Comparison of ENCODE assay signal across 10 cellular contexts in genomic region chr1:161065681-161066080, GRCh38. TPM values are rescaled to one million over a fixed set of nuclear protein-coding genes. Genes with fewer than 3 reads are reported as not detected.
A peak's percentile ranks its signal among the peaks of the same experiment; 100 is the strongest.
DNase-seq lines count a peak whose midpoint lies in the region; ATAC-seq and TF ChIP-seq lines count a peak whose summit lies in the region.
"Not testable (repeated sequence)": the region's sequence is repeated elsewhere in the genome, so short reads cannot be mapped to it uniquely, and the experiment has no call there.
"Had no signal": no experiment of that assay in that cellular context is flagged by ENCODE, and none has a peak within 500 bp of the region (broad histone marks: within the 10 kb centered on the region; RNA-seq: fewer than 3 reads in every experiment).

No MANE protein-coding gene starts in this region.

- not testable (repeated sequence) for H3K27me3 Mint-ChIP-seq in CD8-positive, alpha-beta T cell (ENCODE audit: low read depth); T-helper 2 cell treated with Interferon-gamma antibody and Interleukin-4, amounts not matched to agents 5 μg/mL and 100 μg/mL, for 36 hours (ENCODE audit: low read depth); activated T-cell treated with anti-CD3 and anti-CD28 coated beads, Interleukin-2, amount 50 U/mL, for 24 hours; activated naive CD8-positive, alpha-beta T cell treated with anti-CD3 and anti-CD28 coated beads for 36 hours; naive thymus-derived CD4-positive, alpha-beta T cell

- not testable (repeated sequence) for H3K4me3 ChIP-seq in CD8-positive, alpha-beta T cell (ENCODE audit: low read depth, low read length); naive thymus-derived CD4-positive, alpha-beta T cell (ENCODE audit: low read length)

- CTCF ChIA-PET in CD8-positive, alpha-beta T cell (lab: Charles Lee) = interaction anchor here (0.9 to 11.8 kb wide), 4 partner anchors 23 to 75 kb away, joined by 3 to 198 read pairs (median 62); partner anchors contain the start of genes KLHDC9, TSTD1 and USF1
- CTCF ChIA-PET in naive thymus-derived CD4-positive, alpha-beta T cell (lab: Charles Lee) = interaction anchor here (0.7 to 1.8 kb wide), 5 partner anchors 8 to 297 kb away, joined by 3 to 8 read pairs (median 4); partner anchors contain the start of gene KLHDC9

- not testable (repeated sequence) for H3K27me3 ChIP-seq in CD8-positive, alpha-beta T cell (ENCODE audit: insufficient read depth, low read length); naive thymus-derived CD4-positive, alpha-beta T cell (ENCODE audit: control insufficient read depth in 2 of 2, insufficient read depth in 2 of 2, low read length in 2 of 2)

- not testable (repeated sequence) for H3K9me3 ChIP-seq in CD8-positive, alpha-beta T cell (ENCODE audit: low read length); naive thymus-derived CD4-positive, alpha-beta T cell (ENCODE audit: control insufficient read depth in 2 of 3, low read length in 3 of 3)

- not testable (repeated sequence) for H3K9me3 Mint-ChIP-seq in CD8-positive, alpha-beta T cell; T-helper 2 cell treated with Interferon-gamma antibody and Interleukin-4, amounts not matched to agents 5 μg/mL and 100 μg/mL, for 36 hours; activated T-cell treated with anti-CD3 and anti-CD28 coated beads, Interleukin-2, amount 50 U/mL, for 24 hours; activated naive CD8-positive, alpha-beta T cell treated with anti-CD3 and anti-CD28 coated beads for 36 hours; naive thymus-derived CD4-positive, alpha-beta T cell

- H3K4me3 Mint-ChIP-seq in CD8-positive, alpha-beta T cell = peak overlapping the region; percentile 98
- peak overlapping the region; percentile 100 for H3K4me3 Mint-ChIP-seq in T-helper 2 cell treated with Interferon-gamma antibody and Interleukin-4, amounts not matched to agents 5 μg/mL and 100 μg/mL, for 36 hours
- H3K4me3 Mint-ChIP-seq in activated T-cell treated with anti-CD3 and anti-CD28 coated beads, Interleukin-2, amount 50 U/mL, for 24 hours = peak overlapping the region; percentile 20
- peak overlapping the region; percentile 25 for H3K4me3 Mint-ChIP-seq in activated naive CD8-positive, alpha-beta T cell treated with anti-CD3 and anti-CD28 coated beads for 36 hours
- peak overlapping the region; percentile 59 to 100 (median 92) for H3K4me3 Mint-ChIP-seq in naive thymus-derived CD4-positive, alpha-beta T cell

- not testable (repeated sequence) for DNase-seq in CD8-positive, alpha-beta T cell; T-helper 2 cell treated with Interferon-gamma antibody and Interleukin-4, amounts not matched to agents 5 μg/mL and 100 μg/mL, for 36 hours (ENCODE audit: low spot score); activated T-cell treated with anti-CD3 and anti-CD28 coated beads, Interleukin-2, amount 50 U/mL, for 24 hours; activated naive CD8-positive, alpha-beta T cell treated with anti-CD3 and anti-CD28 coated beads for 36 hours; naive thymus-derived CD4-positive, alpha-beta T cell

- not testable (repeated sequence) for H3K27ac ChIP-seq in CD8-positive, alpha-beta T cell (ENCODE audit: low read depth, low read length)
- H3K27ac ChIP-seq in naive thymus-derived CD4-positive, alpha-beta T cell (ENCODE audit: low read depth, low read length) = peak overlapping the region; percentile 57

- peaks cover 66% of the 10 kb centered on the region for H3K4me1 ChIP-seq in CD8-positive, alpha-beta T cell (ENCODE audit: insufficient read depth, low read length)
- peaks cover 58 to 62% of the 10 kb centered on the region in 2 donors for H3K4me1 ChIP-seq in naive thymus-derived CD4-positive, alpha-beta T cell (ENCODE audit: control insufficient read depth in 2 of 2, insufficient read depth in 2 of 2, low read length in 2 of 2)

- H3K27ac Mint-ChIP-seq in CD8-positive, alpha-beta T cell = peak overlapping the region; percentile 94
- not testable (repeated sequence) for H3K27ac Mint-ChIP-seq in T-helper 2 cell treated with Interferon-gamma antibody and Interleukin-4, amounts not matched to agents 5 μg/mL and 100 μg/mL, for 36 hours; activated naive CD8-positive, alpha-beta T cell treated with anti-CD3 and anti-CD28 coated beads for 36 hours
- H3K27ac Mint-ChIP-seq in activated T-cell treated with anti-CD3 and anti-CD28 coated beads, Interleukin-2, amount 50 U/mL, for 24 hours = peak overlapping the region; percentile 98
- H3K27ac Mint-ChIP-seq in naive thymus-derived CD4-positive, alpha-beta T cell = peak overlapping the region in 8 of 9 donors; percentile 16 to 95 (median 90)

- peaks cover 73% of the 10 kb centered on the region for H3K4me1 Mint-ChIP-seq in CD8-positive, alpha-beta T cell (ENCODE audit: low read depth)
- peaks cover 51% of the 10 kb centered on the region for H3K4me1 Mint-ChIP-seq in T-helper 2 cell treated with Interferon-gamma antibody and Interleukin-4, amounts not matched to agents 5 μg/mL and 100 μg/mL, for 36 hours (ENCODE audit: low read depth)
- H3K4me1 Mint-ChIP-seq in activated T-cell treated with anti-CD3 and anti-CD28 coated beads, Interleukin-2, amount 50 U/mL, for 24 hours (ENCODE audit: low read depth) = peaks cover 74% of the 10 kb centered on the region
- peaks cover 68% of the 10 kb centered on the region for H3K4me1 Mint-ChIP-seq in activated naive CD8-positive, alpha-beta T cell treated with anti-CD3 and anti-CD28 coated beads for 36 hours
- H3K4me1 Mint-ChIP-seq in naive thymus-derived CD4-positive, alpha-beta T cell = peaks cover 45 to 83% (median 66%) of the 10 kb centered on the region in 7 donors

- H3K36me3 Mint-ChIP-seq in CD8-positive, alpha-beta T cell = peaks cover 65% of the 10 kb centered on the region
- peaks cover 57% of the 10 kb centered on the region for H3K36me3 Mint-ChIP-seq in T-helper 2 cell treated with Interferon-gamma antibody and Interleukin-4, amounts not matched to agents 5 μg/mL and 100 μg/mL, for 36 hours (ENCODE audit: low read depth)
- peaks cover 76% of the 10 kb centered on the region for H3K36me3 Mint-ChIP-seq in activated T-cell treated with anti-CD3 and anti-CD28 coated beads, Interleukin-2, amount 50 U/mL, for 24 hours (ENCODE audit: low read depth)
- peaks cover 65% of the 10 kb centered on the region for H3K36me3 Mint-ChIP-seq in activated naive CD8-positive, alpha-beta T cell treated with anti-CD3 and anti-CD28 coated beads for 36 hours
- peaks cover 6 to 48% (median 19%) of the 10 kb centered on the region in 5 donors for H3K36me3 Mint-ChIP-seq in naive thymus-derived CD4-positive, alpha-beta T cell

- not testable (repeated sequence) for TF ChIP-seq CTCF in CD8-positive, alpha-beta T cell (IDR thresholded peaks at IDR 0.05)

- ATAC-seq in CD8-positive, alpha-beta T cell; naive thymus-derived CD4-positive, alpha-beta T cell: not testable (repeated sequence)

- not testable (repeated sequence) for H3K36me3 ChIP-seq in CD8-positive, alpha-beta T cell (ENCODE audit: insufficient read depth, low read length)
- H3K36me3 ChIP-seq in naive thymus-derived CD4-positive, alpha-beta T cell (ENCODE audit: control insufficient read depth in 2 of 3, insufficient read depth in 3 of 3, low read length in 3 of 3) = peaks cover 0 to 40% (median 4%) of the 10 kb centered on the region in 3 experiments

- intact Hi-C loops in CD8-positive, alpha-beta T cell (cut with DNase I, micrococcal nuclease) = loop anchor here in 1 of 2 experiments (5.0 kb wide), 1 partner anchor 92 kb away; the partner anchor contains the start of gene USP21
- intact Hi-C loops in naive thymus-derived CD4-positive, alpha-beta T cell (cut with micrococcal nuclease) = not testable (repeated sequence)

- POLR2A ChIA-PET in CD8-positive, alpha-beta T cell (lab: Charles Lee) = interaction anchor here (0.8 to 8.6 kb wide), 3 partner anchors 20 to 35 kb away, joined by 3 to 189 read pairs (median 3); partner anchors contain the start of genes TSTD1 and USF1
- POLR2A ChIA-PET in naive thymus-derived CD4-positive, alpha-beta T cell (lab: Charles Lee) = interaction anchor here (0.7 to 10.9 kb wide), 3 partner anchors 11 to 233 kb away, joined by 3 to 377 read pairs (median 5); partner anchors contain the start of genes TSTD1 and USF1

RNA-seq across cellular contexts. Expression of gene ARHGAP30, which starts 4.0 kb away (rescaled TPM):
- total RNA-seq in CD8-positive, alpha-beta T cell = 10 to 100 TPM; 59.7 to 63.6 TPM
- 100 to 1,000 TPM; 146 to 157 TPM for total RNA-seq in activated naive CD8-positive, alpha-beta T cell treated with anti-CD3 and anti-CD28 coated beads for 36 hours
- total RNA-seq in naive thymus-derived CD4-positive, alpha-beta T cell = 100 to 1,000 TPM; 152 to 291 (median 235) TPM
- polyA plus RNA-seq in naive thymus-derived CD4-positive, alpha-beta T cell = 100 to 1,000 TPM; 128 to 258 TPM
- total RNA-seq: GM23248, SK-MEL-5 had no signal

RNA-seq across cellular contexts. Expression of gene USF1, which starts 19.9 kb away (rescaled TPM):
- total RNA-seq in CD8-positive, alpha-beta T cell = 10 to 100 TPM; 95.6 to 98.8 TPM
- 10 to 100 TPM; 57.0 to 62.0 TPM for total RNA-seq in activated naive CD8-positive, alpha-beta T cell treated with anti-CD3 and anti-CD28 coated beads for 36 hours
- 100 to 1,000 TPM in 1 of 5 experiments, 10 to 100 TPM in 4; 71.6 to 115 (median 91.7) TPM for total RNA-seq in naive thymus-derived CD4-positive, alpha-beta T cell
- 1 to 10 TPM; 3.9 to 5.5 TPM for polyA plus RNA-seq in naive thymus-derived CD4-positive, alpha-beta T cell

RNA-seq across cellular contexts. Expression of gene NECTIN4, which starts 23.7 kb away (rescaled TPM):
- not detected for total RNA-seq in CD8-positive, alpha-beta T cell
- total RNA-seq in activated naive CD8-positive, alpha-beta T cell treated with anti-CD3 and anti-CD28 coated beads for 36 hours = under 1 TPM; 0.12 to 0.16 TPM
- not detected for total RNA-seq in naive thymus-derived CD4-positive, alpha-beta T cell
- not detected for polyA plus RNA-seq in naive thymus-derived CD4-positive, alpha-beta T cell
- total RNA-seq: M059J, OCI-LY7, Right ventricle myocardium inferior had no signal

RNA-seq across cellular contexts. Expression of gene TSTD1, which starts 26.9 kb away (rescaled TPM):
- 10 to 100 TPM; 44.8 to 46.6 TPM for total RNA-seq in CD8-positive, alpha-beta T cell
- 10 to 100 TPM; 44.8 to 45.7 TPM for total RNA-seq in activated naive CD8-positive, alpha-beta T cell treated with anti-CD3 and anti-CD28 coated beads for 36 hours
- 10 to 100 TPM; 49.8 to 84.0 (median 58.2) TPM for total RNA-seq in naive thymus-derived CD4-positive, alpha-beta T cell
- 100 to 1,000 TPM; 349 to 494 TPM for polyA plus RNA-seq in naive thymus-derived CD4-positive, alpha-beta T cell
- total RNA-seq: GM23248 had no signal
- polyA plus RNA-seq: GM23248 had no signal

RNA-seq across cellular contexts. Expression of gene KLHDC9, which starts 32.5 kb away (rescaled TPM):
- not detected for total RNA-seq in CD8-positive, alpha-beta T cell
- under 1 TPM; 0.33 to 0.46 TPM for total RNA-seq in activated naive CD8-positive, alpha-beta T cell treated with anti-CD3 and anti-CD28 coated beads for 36 hours
- 1 to 10 TPM in 1 of 5 experiments, under 1 TPM in 1, not detected in 3; 0.40 to 1.1 TPM for total RNA-seq in naive thymus-derived CD4-positive, alpha-beta T cell
- polyA plus RNA-seq in naive thymus-derived CD4-positive, alpha-beta T cell = under 1 TPM in 1 of 2 donors, not detected in 1; 0.74 TPM
- total RNA-seq: SK-MEL-5 had no signal

Comparison
In these comparisons a context has a peak if more than half of its experiments do, and no peak if none do; other contexts are left out.
1. H3K4me3 Mint-ChIP-seq: peak in every context shown above with its lines; median percentile 100 in T-helper 2 cell treated with Interferon-gamma antibody and Interleukin-4, amounts not matched to agents 5 μg/mL and 100 μg/mL, for 36 hours; 98 in CD8-positive, alpha-beta T cell; 92 in naive thymus-derived CD4-positive, alpha-beta T cell; 25 in activated naive CD8-positive, alpha-beta T cell treated with anti-CD3 and anti-CD28 coated beads for 36 hours; 20 in activated T-cell treated with anti-CD3 and anti-CD28 coated beads, Interleukin-2, amount 50 U/mL, for 24 hours.